In genomic region chr17:4577386-4577993, GRCh38 we compare ENCODE assay signal across 1 cellular context.
A peak's percentile ranks its signal among the peaks of the same experiment; 100 is the strongest.
TF ChIP-seq lines count a peak whose summit lies in the region.

No MANE protein-coding gene starts in this region.

TF ChIP-seq in HepG2, 621 proteins besides CTCF, POLR2A, EP300 and RAD21 (continues in another document):
- no peak for TF ChIP-seq NRL (CRISPR knock-in tag; IDR thresholded peaks at IDR 0.05; ENCODE audit: borderline replicate concordance)
- no peak for TF ChIP-seq ZFP91 (CRISPR knock-in tag; IDR thresholded peaks at IDR 0.05; ENCODE audit: borderline replicate concordance)
- no peak for TF ChIP-seq ZNF33A (CRISPR knock-in tag; IDR thresholded peaks at IDR 0.05; ENCODE audit: borderline replicate concordance)
- peak; percentile 36 for TF ChIP-seq U2AF1 (optimal IDR thresholded peaks at IDR 0.05; ENCODE audit: low read depth, low read length)
- no peak for TF ChIP-seq SUZ12 (IDR thresholded peaks at IDR 0.05; ENCODE audit: low read depth, low read length)
- no peak for TF ChIP-seq ZNF530 (CRISPR knock-in tag; IDR thresholded peaks at IDR 0.05; ENCODE audit: low read depth)
- no peak for TF ChIP-seq JDP2 (CRISPR knock-in tag; IDR thresholded peaks at IDR 0.05; ENCODE audit: borderline replicate concordance)
- no peak for TF ChIP-seq ZFP36 (IDR thresholded peaks at IDR 0.05; ENCODE audit: borderline replicate concordance, low read depth, low read length, partially characterized antibody)
- TF ChIP-seq, protein P1, sequence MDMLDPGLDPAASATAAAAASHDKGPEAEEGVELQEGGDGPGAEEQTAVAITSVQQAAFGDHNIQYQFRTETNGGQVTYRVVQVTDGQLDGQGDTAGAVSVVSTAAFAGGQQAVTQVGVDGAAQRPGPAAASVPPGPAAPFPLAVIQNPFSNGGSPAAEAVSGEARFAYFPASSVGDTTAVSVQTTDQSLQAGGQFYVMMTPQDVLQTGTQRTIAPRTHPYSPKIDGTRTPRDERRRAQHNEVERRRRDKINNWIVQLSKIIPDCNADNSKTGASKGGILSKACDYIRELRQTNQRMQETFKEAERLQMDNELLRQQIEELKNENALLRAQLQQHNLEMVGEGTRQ (IDR thresholded peaks at IDR 0.05; ENCODE audit: low read depth, low read length): no peak
- TF ChIP-seq, protein P1 (CRISPR knock-in tag; IDR thresholded peaks at IDR 0.05; ENCODE audit: borderline replicate concordance): no peak
- TF ChIP-seq, protein P2, sequence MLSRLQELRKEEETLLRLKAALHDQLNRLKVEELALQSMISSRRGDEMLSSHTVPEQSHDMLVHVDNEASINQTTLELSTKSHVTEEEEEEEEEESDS (CRISPR knock-in tag; IDR thresholded peaks at IDR 0.05; ENCODE audit: borderline replicate concordance): no peak
- no peak for TF ChIP-seq ONECUT2 (CRISPR knock-in tag; IDR thresholded peaks at IDR 0.05)
- no peak for TF ChIP-seq AKNA (CRISPR knock-in tag; IDR thresholded peaks at IDR 0.05; ENCODE audit: borderline replicate concordance)
- no peak for TF ChIP-seq KMT2B (CRISPR knock-in tag; IDR thresholded peaks at IDR 0.05)
- TF ChIP-seq NFKB2 (CRISPR knock-in tag; IDR thresholded peaks at IDR 0.05; ENCODE audit: borderline replicate concordance): no peak
- no peak for TF ChIP-seq THYN1 (CRISPR knock-in tag; IDR thresholded peaks at IDR 0.05; ENCODE audit: borderline replicate concordance, low read depth)
- no peak for TF ChIP-seq ZNF670 (CRISPR knock-in tag; IDR thresholded peaks at IDR 0.05; ENCODE audit: borderline replicate concordance)
- no peak for TF ChIP-seq FIP1L1 (IDR thresholded peaks at IDR 0.05; ENCODE audit: borderline replicate concordance, insufficient read depth, low read depth, low read length)
- no peak for TF ChIP-seq U2AF2 (IDR thresholded peaks at IDR 0.05; ENCODE audit: low read depth, low read length)
- no peak for TF ChIP-seq ZC3H4 (CRISPR knock-in tag; IDR thresholded peaks at IDR 0.05; ENCODE audit: borderline replicate concordance)
- TF ChIP-seq, protein P3, sequence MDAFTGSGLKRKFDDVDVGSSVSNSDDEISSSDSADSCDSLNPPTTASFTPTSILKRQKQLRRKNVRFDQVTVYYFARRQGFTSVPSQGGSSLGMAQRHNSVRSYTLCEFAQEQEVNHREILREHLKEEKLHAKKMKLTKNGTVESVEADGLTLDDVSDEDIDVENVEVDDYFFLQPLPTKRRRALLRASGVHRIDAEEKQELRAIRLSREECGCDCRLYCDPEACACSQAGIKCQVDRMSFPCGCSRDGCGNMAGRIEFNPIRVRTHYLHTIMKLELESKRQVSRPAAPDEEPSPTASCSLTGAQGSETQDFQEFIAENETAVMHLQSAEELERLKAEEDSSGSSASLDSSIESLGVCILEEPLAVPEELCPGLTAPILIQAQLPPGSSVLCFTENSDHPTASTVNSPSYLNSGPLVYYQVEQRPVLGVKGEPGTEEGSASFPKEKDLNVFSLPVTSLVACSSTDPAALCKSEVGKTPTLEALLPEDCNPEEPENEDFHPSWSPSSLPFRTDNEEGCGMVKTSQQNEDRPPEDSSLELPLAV (CRISPR knock-in tag; conservative IDR thresholded peaks at IDR 0.05; ENCODE audit: low read depth): no peak
- TF ChIP-seq ZNF331 (CRISPR knock-in tag; IDR thresholded peaks at IDR 0.05): no peak
- no peak for TF ChIP-seq SOX5 (CRISPR knock-in tag; IDR thresholded peaks at IDR 0.05; ENCODE audit: borderline replicate concordance)
- TF ChIP-seq, protein P4, sequence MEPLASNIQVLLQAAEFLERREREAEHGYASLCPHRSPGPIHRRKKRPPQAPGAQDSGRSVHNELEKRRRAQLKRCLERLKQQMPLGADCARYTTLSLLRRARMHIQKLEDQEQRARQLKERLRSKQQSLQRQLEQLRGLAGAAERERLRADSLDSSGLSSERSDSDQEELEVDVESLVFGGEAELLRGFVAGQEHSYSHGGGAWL (CRISPR knock-in tag; IDR thresholded peaks at IDR 0.05): no peak
- TF ChIP-seq MTERF4 (CRISPR knock-in tag; IDR thresholded peaks at IDR 0.05): no peak
- no peak for TF ChIP-seq ZNF281 (CRISPR knock-in tag; IDR thresholded peaks at IDR 0.05; ENCODE audit: borderline replicate concordance)
- no peak for TF ChIP-seq GABPA (IDR thresholded peaks at IDR 0.05; ENCODE audit: low read depth, low read length)
- TF ChIP-seq GABPA (CRISPR knock-in tag; IDR thresholded peaks at IDR 0.05; ENCODE audit: low read depth): no peak
- TF ChIP-seq MAFF (IDR thresholded peaks at IDR 0.05; ENCODE audit: low read depth, low read length): no peak
- TF ChIP-seq ZNF260 (CRISPR knock-in tag; IDR thresholded peaks at IDR 0.05; ENCODE audit: borderline replicate concordance, low read depth): no peak
- TF ChIP-seq LRRFIP1 (CRISPR knock-in tag; conservative IDR thresholded peaks at IDR 0.05): no peak
- TF ChIP-seq ZNF468 (CRISPR knock-in tag; IDR thresholded peaks at IDR 0.05): no peak
- TF ChIP-seq, protein P5, sequence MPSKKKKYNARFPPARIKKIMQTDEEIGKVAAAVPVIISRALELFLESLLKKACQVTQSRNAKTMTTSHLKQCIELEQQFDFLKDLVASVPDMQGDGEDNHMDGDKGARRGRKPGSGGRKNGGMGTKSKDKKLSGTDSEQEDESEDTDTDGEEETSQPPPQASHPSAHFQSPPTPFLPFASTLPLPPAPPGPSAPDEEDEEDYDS (CRISPR knock-in tag; IDR thresholded peaks at IDR 0.05): no peak
- TF ChIP-seq CAMTA2 (CRISPR knock-in tag; IDR thresholded peaks at IDR 0.05; ENCODE audit: borderline replicate concordance): no peak
- no peak for TF ChIP-seq BCL6 (CRISPR knock-in tag; IDR thresholded peaks at IDR 0.05)
- no peak for TF ChIP-seq YY1 (IDR thresholded peaks at IDR 0.05; ENCODE audit: insufficient read depth, insufficient replicate concordance, low read depth, low read length)
- TF ChIP-seq, protein P6, sequence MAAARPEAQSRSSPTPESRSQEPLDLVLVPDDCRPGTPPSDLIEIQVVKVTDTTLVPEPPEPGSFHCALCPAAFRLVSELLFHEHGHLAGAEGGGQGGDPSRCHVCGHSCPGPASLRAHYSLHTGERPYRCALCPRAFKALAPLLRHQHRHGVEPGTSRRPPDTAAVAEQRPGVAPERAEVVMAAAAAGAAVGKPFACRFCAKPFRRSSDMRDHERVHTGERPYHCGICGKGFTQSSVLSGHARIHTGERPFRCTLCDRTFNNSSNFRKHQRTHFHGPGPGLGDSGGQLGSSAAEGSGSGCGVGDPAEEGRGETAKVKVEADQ (CRISPR knock-in tag; IDR thresholded peaks at IDR 0.05; ENCODE audit: borderline replicate concordance): no peak
- no peak for TF ChIP-seq ZNF605 (CRISPR knock-in tag; IDR thresholded peaks at IDR 0.05)
- TF ChIP-seq SKI (IDR thresholded peaks at IDR 0.05; ENCODE audit: partially characterized antibody): no peak
